In the genomic region with DNA sequence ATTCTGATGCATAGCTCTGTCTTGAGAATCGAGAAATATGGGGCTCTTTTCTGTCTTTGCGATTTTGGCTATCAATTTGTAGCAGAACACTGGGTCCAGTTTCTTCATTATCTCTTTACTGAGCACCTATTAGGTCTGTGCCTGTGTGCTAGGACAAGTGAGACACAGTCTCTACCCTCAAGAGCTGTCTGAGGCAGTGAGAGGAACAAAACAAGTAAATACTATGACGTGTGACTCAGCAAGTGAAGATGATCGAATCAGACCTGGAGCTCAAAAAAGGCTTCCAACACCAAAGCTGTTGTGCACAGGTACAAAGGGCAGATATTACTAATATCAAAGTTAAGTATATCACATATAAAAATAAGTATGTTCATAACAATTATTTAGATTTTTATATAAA, we compare ENCODE assay signal across 1 cellular context.
TF ChIP-seq lines count a peak whose summit lies in the region.

No MANE protein-coding gene starts in this region.

TF ChIP-seq in A549, 52 proteins besides CTCF, POLR2A, EP300 and RAD21 (continued from another document):
- TF ChIP-seq, protein P1, sequence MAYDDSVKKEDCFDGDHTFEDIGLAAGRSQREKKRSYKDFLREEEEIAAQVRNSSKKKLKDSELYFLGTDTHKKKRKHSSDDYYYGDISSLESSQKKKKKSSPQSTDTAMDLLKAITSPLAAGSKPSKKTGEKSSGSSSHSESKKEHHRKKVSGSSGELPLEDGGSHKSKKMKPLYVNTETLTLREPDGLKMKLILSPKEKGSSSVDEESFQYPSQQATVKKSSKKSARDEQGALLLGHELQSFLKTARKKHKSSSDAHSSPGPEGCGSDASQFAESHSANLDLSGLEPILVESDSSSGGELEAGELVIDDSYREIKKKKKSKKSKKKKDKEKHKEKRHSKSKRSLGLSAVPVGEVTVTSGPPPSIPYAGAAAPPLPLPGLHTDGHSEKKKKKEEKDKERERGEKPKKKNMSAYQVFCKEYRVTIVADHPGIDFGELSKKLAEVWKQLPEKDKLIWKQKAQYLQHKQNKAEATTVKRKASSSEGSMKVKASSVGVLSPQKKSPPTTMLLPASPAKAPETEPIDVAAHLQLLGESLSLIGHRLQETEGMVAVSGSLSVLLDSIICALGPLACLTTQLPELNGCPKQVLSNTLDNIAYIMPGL (CRISPR knock-in tag; IDR thresholded peaks at IDR 0.05; ENCODE audit: borderline replicate concordance): no peak
- TF ChIP-seq GATA3 (IDR thresholded peaks at IDR 0.05; ENCODE audit: borderline replicate concordance) (no peak), RCOR1 (IDR thresholded peaks at IDR 0.05; ENCODE audit: low read depth, low read length) (no peak)
- TF ChIP-seq, protein P2, sequence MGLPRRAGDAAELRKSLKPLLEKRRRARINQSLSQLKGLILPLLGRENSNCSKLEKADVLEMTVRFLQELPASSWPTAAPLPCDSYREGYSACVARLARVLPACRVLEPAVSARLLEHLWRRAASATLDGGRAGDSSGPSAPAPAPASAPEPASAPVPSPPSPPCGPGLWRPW (IDR thresholded peaks at IDR 0.05): no peak
